Comparison of ENCODE assay signal across 8 cellular contexts in genomic region chr17:48618366-48618896, GRCh38.
DNase-seq lines count a peak whose midpoint lies in the region; ATAC-seq, FAIRE-seq and TF ChIP-seq lines count a peak whose summit lies in the region.

No MANE protein-coding gene starts in this region.

- peak; percentile 81 for FAIRE-seq in GM18507 (lab: Jason Lieb, UNC)

- peak; percentile 91 for DNase-seq in GM18507 (ENCODE audit: extremely low spot score, insufficient read length, low read depth)
- peak; percentile 63 for DNase-seq in NCI-H345 treated with DMSO at 0.1 percent for 48 hours (lab: John Stamatoyannopoulos, UW; ENCODE audit: unreplicated experiment)
- DNase-seq in activated CD4-positive, alpha-beta T cell treated with anti-CD3 and anti-CD28 coated beads for 1 hour = peak; percentile 78
- peak in 58 of 61 donors; percentile 2 to 89 (median 62) for DNase-seq in caudate nucleus (lab: John Stamatoyannopoulos, UW)
- peak; percentile 83 for DNase-seq in kidney glomerular epithelial cell (lab: John Stamatoyannopoulos, UW)
- DNase-seq in stimulated activated CD4-positive, alpha-beta T cell treated with anti-CD3 and anti-CD28 coated beads, Interleukin-1b, Interleukin-23, amount 100 ng/mL, for 1 hour (ENCODE audit: low read depth in 2 of 2) = peak; percentile 38 to 69

- no peak for ATAC-seq in HG02678 (IDR thresholded peaks at IDR 0.05; ENCODE audit: unreplicated experiment)

- peak; percentile 93 for TF ChIP-seq CTCF in 22Rv1 (IDR thresholded peaks at IDR 0.05)

- peak overlapping the region; percentile 96; the same call in 1 of the 2 replicates for H3K27ac ChIP-seq in 22Rv1
- no peak overlapping the region for H3K27ac ChIP-seq in caudate nucleus (ENCODE audit: low read depth, low read length)
